8 cellular contexts compared by ENCODE assay signal in the genomic region with DNA sequence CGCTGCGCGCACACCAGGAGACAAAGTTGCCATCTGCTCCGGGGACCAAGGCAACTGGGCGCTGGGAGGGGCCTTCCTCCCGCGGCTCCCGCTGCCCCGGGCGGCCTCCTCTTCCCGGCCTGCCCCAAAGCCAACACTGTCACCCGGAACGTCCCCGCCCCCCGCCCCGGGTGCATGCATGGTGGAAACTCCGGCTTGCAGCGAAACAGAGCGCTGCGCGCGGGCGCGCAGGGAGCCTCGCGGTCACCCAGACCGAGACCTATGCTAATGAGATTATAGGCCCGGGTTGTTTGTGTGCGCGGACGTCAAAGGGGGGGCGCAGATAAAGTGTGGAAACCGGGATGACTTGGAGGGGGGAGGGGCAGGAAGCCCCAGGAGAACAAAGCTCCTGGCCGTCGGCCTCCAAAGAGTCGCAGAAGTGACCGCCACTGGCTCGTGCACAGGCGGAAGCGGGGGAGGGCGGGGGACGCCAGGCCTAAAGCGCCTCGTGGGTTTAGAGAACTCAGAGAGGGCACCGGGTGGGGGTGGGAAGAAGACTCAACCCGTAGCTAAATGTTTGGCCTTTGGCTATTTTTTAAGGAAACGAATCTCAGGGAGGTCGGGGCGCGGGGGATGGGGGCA.
DNase-seq lines count a peak whose midpoint lies in the region; ATAC-seq and TF ChIP-seq lines count a peak whose summit lies in the region.

No MANE protein-coding gene starts in this region.

- POLR2A ChIA-PET in CD4-positive, alpha-beta T cell (lab: Charles Lee): no interaction called here
- POLR2A ChIA-PET in MCF 10A (lab: Yijun Ruan, JAX): no interaction called here

- H3K27me3 Mint-ChIP-seq in CD4-positive, alpha-beta T cell: peaks cover 49% of the 10 kb centered on the region
- H3K27me3 Mint-ChIP-seq in MCF 10A (ENCODE audit: insufficient read depth, unreplicated experiment): peaks cover 8% of the 10 kb centered on the region

- peaks cover 5 to 59% of the 10 kb centered on the region in 2 donors for H3K4me1 ChIP-seq in left lung
- H3K4me1 ChIP-seq in uterus: peaks cover 0 to 3% of the 10 kb centered on the region in 2 donors

- no TSS peak for BruUV-seq in MCF 10A (replicated peaks; lab: Mats Ljungman, UMichigan)

- H3K9me3 ChIP-seq in CD4-positive, alpha-beta T cell (ENCODE audit: control insufficient read depth, low read length): no peaks in the 10 kb centered on the region
- H3K9me3 ChIP-seq in left lung: no peaks in the 10 kb centered on the region
- H3K9me3 ChIP-seq in uterus: no peaks in the 10 kb centered on the region

- DNase-seq in CD4-positive, alpha-beta T cell: peak in 1 of 10 experiments; percentile 5
- DNase-seq in NCI-H1694 (lab: John Stamatoyannopoulos, UW): peak; percentile 63
- no peak for DNase-seq in activated naive CD4-positive, alpha-beta T cell treated with anti-CD3 and anti-CD28 coated beads, Interleukin-2, amount 50 U/mL, for 72 hours (ENCODE audit: low spot score in 2 of 2)
- peak; percentile 51 to 78 for DNase-seq in left lung
- DNase-seq in uterus: peak; percentile 25
- no peak for DNase-seq in MCF 10A (ENCODE audit: unreplicated experiment)
- no peak for DNase-seq in germinal center (ENCODE audit: low spot score)

- H3K27ac Mint-ChIP-seq in CD4-positive, alpha-beta T cell: no peak overlapping the region
- no peak overlapping the region for H3K27ac Mint-ChIP-seq in activated naive CD4-positive, alpha-beta T cell treated with anti-CD3 and anti-CD28 coated beads, Interleukin-2, amount 50 U/mL, for 72 hours
- no peak overlapping the region for H3K27ac Mint-ChIP-seq in MCF 10A (ENCODE audit: low read depth, unreplicated experiment)

- H3K36me3 Mint-ChIP-seq in CD4-positive, alpha-beta T cell (ENCODE audit: low read depth): no peaks in the 10 kb centered on the region
- H3K36me3 Mint-ChIP-seq in activated naive CD4-positive, alpha-beta T cell treated with anti-CD3 and anti-CD28 coated beads, Interleukin-2, amount 50 U/mL, for 72 hours: no peaks in the 10 kb centered on the region
- H3K36me3 Mint-ChIP-seq in MCF 10A (ENCODE audit: insufficient read depth, unreplicated experiment): no peaks in the 10 kb centered on the region

- no peak overlapping the region for H3K27ac ChIP-seq in CD4-positive, alpha-beta T cell (ENCODE audit: low read depth, low read length)
- H3K27ac ChIP-seq in left lung (no peak overlapping the region), uterus (no peak overlapping the region)

- no peaks in the 10 kb centered on the region for H3K9me3 Mint-ChIP-seq in CD4-positive, alpha-beta T cell
- no peaks in the 10 kb centered on the region for H3K9me3 Mint-ChIP-seq in activated naive CD4-positive, alpha-beta T cell treated with anti-CD3 and anti-CD28 coated beads, Interleukin-2, amount 50 U/mL, for 72 hours
- peaks cover 7% of the 10 kb centered on the region for H3K9me3 Mint-ChIP-seq in MCF 10A (ENCODE audit: unreplicated experiment)

- H3K4me3 Mint-ChIP-seq in CD4-positive, alpha-beta T cell: peak overlapping the region; percentile 77
- H3K4me3 Mint-ChIP-seq in MCF 10A (ENCODE audit: unreplicated experiment): no peak overlapping the region

- no peak for TF ChIP-seq POLR2A in uterus (IDR thresholded peaks at IDR 0.05)

- TF ChIP-seq CTCF in CD4-positive, alpha-beta T cell (IDR thresholded peaks at IDR 0.05): no peak
- TF ChIP-seq CTCF in left lung (IDR thresholded peaks at IDR 0.05) (no peak), uterus (IDR thresholded peaks at IDR 0.05) (no peak), MCF 10A (IDR thresholded peaks at IDR 0.05; ENCODE audit: unreplicated experiment) (no peak)

- no peak for ATAC-seq in CD4-positive, alpha-beta T cell (ENCODE audit: poor library complexity)
- peak; percentile 4 to 20 for ATAC-seq in activated naive CD4-positive, alpha-beta T cell treated with anti-CD3 and anti-CD28 coated beads, Interleukin-2, amount 50 U/mL, for 72 hours
- no peak for ATAC-seq in left lung
- no peak for ATAC-seq in HG03432 (IDR thresholded peaks at IDR 0.05; ENCODE audit: unreplicated experiment)

- H3K4me1 Mint-ChIP-seq in CD4-positive, alpha-beta T cell (ENCODE audit: low read depth): peaks cover 40% of the 10 kb centered on the region
- peaks cover 6% of the 10 kb centered on the region for H3K4me1 Mint-ChIP-seq in MCF 10A (ENCODE audit: insufficient read depth, unreplicated experiment)

- CTCF ChIA-PET in CD4-positive, alpha-beta T cell (lab: Charles Lee): no interaction called here
- CTCF ChIA-PET in MCF 10A (lab: Yijun Ruan, JAX): no interaction called here

- H3K4me3 ChIP-seq in left lung (peak overlapping the region in 1 of 2 donors; percentile 7), uterus (no peak overlapping the region)

- peaks cover 45% of the 10 kb centered on the region for H3K27me3 ChIP-seq in CD4-positive, alpha-beta T cell (ENCODE audit: control insufficient read depth, insufficient read depth, low read length)
- H3K27me3 ChIP-seq in left lung (peaks cover 73 to 83% of the 10 kb centered on the region in 2 donors), uterus (no peaks in the 10 kb centered on the region)

- H3K36me3 ChIP-seq in left lung (no peaks in the 10 kb centered on the region), uterus (no peaks in the 10 kb centered on the region)

- intact Hi-C loops in CD4-positive, alpha-beta T cell (cut with DNase I, micrococcal nuclease): loop anchor here (10.0 kb wide), 3 partner anchors 76 to 256 kb away; no protein-coding TSS in a partner anchor
- intact Hi-C loops in left lung (cut with DNase I) (no loop called here), uterus (cut with DNase I; ENCODE audit: low total_unique reads) (no loop called here), MCF 10A (cut with micrococcal nuclease) (no loop called here)

Comparison
In these comparisons a context has a peak if more than half of its experiments do, and no peak if none do; other contexts are left out.
1. ATAC-seq: peak in activated naive CD4-positive, alpha-beta T cell treated with anti-CD3 and anti-CD28 coated beads, Interleukin-2, amount 50 U/mL, for 72 hours (2 of 2); none in CD4-positive, alpha-beta T cell (single experiment), left lung (single experiment) and HG03432 (single experiment).
2. DNase-seq: peak in NCI-H1694 (single experiment), left lung (2 of 2) and uterus (2 of 2); none in activated naive CD4-positive, alpha-beta T cell treated with anti-CD3 and anti-CD28 coated beads, Interleukin-2, amount 50 U/mL, for 72 hours (0 of 2), MCF 10A (single experiment) and germinal center (single experiment).
3. intact Hi-C loops: an anchor here in CD4-positive, alpha-beta T cell (10.0 kb wide); none called in left lung, uterus and MCF 10A.